In the genomic region with DNA sequence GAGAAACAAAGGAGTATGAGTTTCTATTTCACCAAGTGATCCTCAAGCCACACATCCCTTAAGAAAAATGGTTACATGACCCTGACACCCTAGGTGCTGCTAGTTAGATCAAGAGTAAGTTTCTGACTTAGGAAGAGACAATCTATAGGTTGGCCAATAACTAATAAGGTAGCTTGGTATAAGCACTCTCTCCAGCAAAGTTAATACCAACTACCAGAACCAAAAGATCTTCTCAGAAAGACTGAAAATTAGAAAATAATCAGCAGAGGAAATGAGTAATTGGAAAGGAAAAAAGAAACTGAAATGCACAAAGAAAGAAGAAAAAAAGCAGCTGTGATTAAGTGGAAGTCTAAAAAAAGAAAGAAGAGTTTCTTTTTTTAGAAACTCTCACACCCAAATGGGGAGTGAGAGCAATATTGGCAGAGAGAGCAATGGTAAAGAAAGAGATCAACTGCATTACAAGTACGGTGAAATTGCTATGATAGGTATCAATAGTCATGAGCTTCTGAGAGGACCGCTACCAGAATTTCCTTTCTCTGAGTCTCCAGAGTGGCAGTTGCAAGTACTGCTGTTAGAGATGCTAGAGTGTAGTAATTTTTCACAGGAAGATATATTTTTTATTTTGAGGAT, we compare ENCODE assay signal across 17 cellular contexts.
DNase-seq lines count a peak whose midpoint lies in the region; ATAC-seq and TF ChIP-seq lines count a peak whose summit lies in the region.
"Had no signal": no experiment of that assay in that cellular context is flagged by ENCODE, and none has a peak within 500 bp of the region (broad histone marks: within the 10 kb centered on the region; RNA-seq: fewer than 3 reads in every experiment).

No MANE protein-coding gene starts in this region.

- ATAC-seq in GM18909 (IDR thresholded peaks at IDR 0.05; ENCODE audit: poor library complexity, unreplicated experiment) (peak; percentile 60), GM21825 (IDR thresholded peaks at IDR 0.05; ENCODE audit: unreplicated experiment) (peak; percentile 51), HG03520 (IDR thresholded peaks at IDR 0.05; ENCODE audit: unreplicated experiment) (peak; percentile 38), mucosa of descending colon (no peak), sciatic nerve (no peak)
- ATAC-seq: body of pancreas; effector memory CD8-positive, alpha-beta T cell had no signal

- intact Hi-C loops in mucosa of descending colon (cut with DNase I, micrococcal nuclease), result no loop called here
- intact Hi-C loops in left ventricle myocardium inferior (cut with micrococcal nuclease), result no loop called here
- intact Hi-C loops in sciatic nerve (cut with DNase I), result no loop called here

- H3K4me3 ChIP-seq in mucosa of descending colon, result no peak overlapping the region
- H3K4me3 ChIP-seq in left ventricle myocardium inferior, result no peak overlapping the region
- H3K4me3 ChIP-seq: body of pancreas, SJSA1, skin epidermis, suprapubic skin had no signal

- H3K9me3 ChIP-seq in mucosa of descending colon (no peaks in the 10 kb centered on the region), left ventricle myocardium inferior (replicated peaks) (peaks cover 47% of the 10 kb centered on the region)

- DNase-seq in GM13977 (ENCODE audit: low spot score), result peak; percentile 23
- DNase-seq in mucosa of descending colon, result no peak
- no peak for DNase-seq in left ventricle myocardium inferior
- DNase-seq in amygdala (lab: John Stamatoyannopoulos, UW), result no peak
- no peak for DNase-seq in sciatic nerve (ENCODE audit: low spot score)
- DNase-seq: body of pancreas; effector memory CD8-positive, alpha-beta T cell; HCEC 1CT; mesendoderm; NCI-H2081; WERI-Rb-1 had no signal

- in situ Hi-C loops in GM13977 (cut with MboI; ENCODE audit: low pct_unique_long_range_greater_than_20kb, low sequenced_read_pairs, unreplicated experiment), result loop anchor here (25.0 kb wide), 1 partner anchor 531 kb away; no protein-coding TSS in a partner anchor

- H3K4me1 ChIP-seq in mucosa of descending colon (ENCODE audit: low read depth) (no peaks in the 10 kb centered on the region), left ventricle myocardium inferior (peaks cover 6% of the 10 kb centered on the region)
- H3K4me1 ChIP-seq: body of pancreas, suprapubic skin had no signal

- no peak overlapping the region for H3K27ac ChIP-seq in left ventricle myocardium inferior (replicated peaks)
- H3K27ac ChIP-seq: body of pancreas, SJSA1, skin epidermis, suprapubic skin, WERI-Rb-1 had no signal

- H3K27me3 ChIP-seq in left ventricle myocardium inferior (ENCODE audit: low read depth), result no peaks in the 10 kb centered on the region
- H3K27me3 ChIP-seq: body of pancreas, SJSA1, suprapubic skin had no signal

- TF ChIP-seq CTCF in GM13977 (IDR thresholded peaks at IDR 0.05; ENCODE audit: extremely low read depth, insufficient read depth, missing control alignments) (no peak), mucosa of descending colon (IDR thresholded peaks at IDR 0.05) (no peak), left ventricle myocardium inferior (IDR thresholded peaks at IDR 0.05; ENCODE audit: borderline replicate concordance) (no peak)

- no peaks in the 10 kb centered on the region for H3K36me3 ChIP-seq in mucosa of descending colon (ENCODE audit: low read depth)
- no peaks in the 10 kb centered on the region for H3K36me3 ChIP-seq in left ventricle myocardium inferior
- H3K36me3 ChIP-seq: SJSA1, suprapubic skin, WERI-Rb-1 had no signal

Comparison
In these comparisons a context has a peak if more than half of its experiments do, and no peak if none do; other contexts are left out.
1. ATAC-seq: peak in GM18909 (single experiment), GM21825 (single experiment) and HG03520 (single experiment); none in mucosa of descending colon (single experiment) and sciatic nerve (single experiment).